ENCODE assay signal across 29 cellular contexts in genomic region chr6:152154559-152155356, GRCh38.
"Had no signal": no experiment of that assay in that cellular context is flagged by ENCODE, and none has a peak within 500 bp of the region (broad histone marks: within the 10 kb centered on the region; RNA-seq: fewer than 3 reads in every experiment).

No MANE protein-coding gene starts in this region.

- H3K27me3 ChIP-seq: breast epithelium, esophagus squamous epithelium, neural progenitor cell, right atrium auricular region had no signal

- ATAC-seq: activated CD4-positive, CD25-positive, alpha-beta regulatory T cell treated with anti-CD3 and anti-CD28 coated beads, Interleukin-2, amount 50 U/mL, for 24 hours; left ventricle myocardium superior; natural killer cell had no signal

- H3K36me3 ChIP-seq: breast epithelium, neural progenitor cell, WERI-Rb-1 had no signal

- H3K4me3 ChIP-seq: breast epithelium, esophagus squamous epithelium, neural progenitor cell, right atrium auricular region, skin epidermis, thoracic aorta had no signal

- H3K27ac Mint-ChIP-seq: neural progenitor cell; stimulated activated naive CD8-positive, alpha-beta T cell treated with anti-CD3 and anti-CD28 coated beads, Interleukin-15, Interleukin-2, amounts not matched to agents 100 ng/mL and 50 ng/mL, for 24 hours; T-helper 1 cell treated with Interleukin-12 subunit alpha and Interleukin-12 subunit beta and Interleukin-4 antibody, amounts not matched to agents 30 μg/mL and 1 μg/mL, for 36 hours had no signal

- H3K4me1 Mint-ChIP-seq: neural progenitor cell had no signal

- H3K9me3 ChIP-seq: breast epithelium, esophagus squamous epithelium, right atrium auricular region, thoracic aorta had no signal

- H3K9ac ChIP-seq: neural progenitor cell, parathyroid adenoma had no signal

- DNase-seq: activated CD4-positive, alpha-beta T cell treated with anti-CD3 and anti-CD28 coated beads for 48 hours; activated CD4-positive, alpha-beta T cell treated with anti-CD3 and anti-CD28 coated beads, Interleukin-2, amount 50 U/mL, for 48 hours; activated CD8-positive, alpha-beta memory T cell treated with anti-CD3 and anti-CD28 coated beads for 24 hours; activated gamma-delta T cell treated with Interleukin-2 at 50 U/mL for 16 hours; activated naive CD4-positive, alpha-beta T cell treated with anti-CD3 and anti-CD28 coated beads, Interleukin-2, amount 50 U/mL, for 16 hours; central memory CD4-positive, alpha-beta T cell; dermis blood vessel endothelial cell; effector CD4-positive, alpha-beta T cell; esophagus squamous epithelium; foreskin melanocyte; glutamatergic neuron; left ventricle myocardium superior; natural killer cell; occipital lobe; stimulated activated CD4-positive, alpha-beta T cell treated with anti-CD3 and anti-CD28 coated beads, Interleukin-12 subunit alpha, Interleukin-12 subunit beta, amount 100 ng/mL, for 4 hours; stimulated activated CD4-positive, alpha-beta T cell treated with anti-CD3 and anti-CD28 coated beads, Interleukin-4, amount 100 ng/mL, for 1 hour; SW 1271; T1000; trophoblast cell; WERI-Rb-1 had no signal

- H3K4me1 ChIP-seq: breast epithelium, esophagus squamous epithelium, neural progenitor cell, parathyroid adenoma, right atrium auricular region had no signal

- H3K9me3 Mint-ChIP-seq: natural killer cell; neural progenitor cell; stimulated activated naive CD8-positive, alpha-beta T cell treated with anti-CD3 and anti-CD28 coated beads, Interleukin-15, Interleukin-2, amounts not matched to agents 100 ng/mL and 50 ng/mL, for 24 hours; T-helper 1 cell treated with Interleukin-12 subunit alpha and Interleukin-12 subunit beta and Interleukin-4 antibody, amounts not matched to agents 30 μg/mL and 1 μg/mL, for 36 hours had no signal

- H3K27me3 Mint-ChIP-seq: stimulated activated naive CD8-positive, alpha-beta T cell treated with anti-CD3 and anti-CD28 coated beads, Interleukin-15, Interleukin-2, amounts not matched to agents 100 ng/mL and 50 ng/mL, for 24 hours had no signal

- H3K4me3 Mint-ChIP-seq: natural killer cell; neural progenitor cell; stimulated activated naive CD8-positive, alpha-beta T cell treated with anti-CD3 and anti-CD28 coated beads, Interleukin-15, Interleukin-2, amounts not matched to agents 100 ng/mL and 50 ng/mL, for 24 hours; T-helper 1 cell treated with Interleukin-12 subunit alpha and Interleukin-12 subunit beta and Interleukin-4 antibody, amounts not matched to agents 30 μg/mL and 1 μg/mL, for 36 hours had no signal

- H3K27ac ChIP-seq: breast epithelium, esophagus squamous epithelium, neural progenitor cell, parathyroid adenoma, right atrium auricular region, skin epidermis, thoracic aorta, WERI-Rb-1 had no signal
